ENCODE assay signal across 27 cellular contexts in the genomic region with DNA sequence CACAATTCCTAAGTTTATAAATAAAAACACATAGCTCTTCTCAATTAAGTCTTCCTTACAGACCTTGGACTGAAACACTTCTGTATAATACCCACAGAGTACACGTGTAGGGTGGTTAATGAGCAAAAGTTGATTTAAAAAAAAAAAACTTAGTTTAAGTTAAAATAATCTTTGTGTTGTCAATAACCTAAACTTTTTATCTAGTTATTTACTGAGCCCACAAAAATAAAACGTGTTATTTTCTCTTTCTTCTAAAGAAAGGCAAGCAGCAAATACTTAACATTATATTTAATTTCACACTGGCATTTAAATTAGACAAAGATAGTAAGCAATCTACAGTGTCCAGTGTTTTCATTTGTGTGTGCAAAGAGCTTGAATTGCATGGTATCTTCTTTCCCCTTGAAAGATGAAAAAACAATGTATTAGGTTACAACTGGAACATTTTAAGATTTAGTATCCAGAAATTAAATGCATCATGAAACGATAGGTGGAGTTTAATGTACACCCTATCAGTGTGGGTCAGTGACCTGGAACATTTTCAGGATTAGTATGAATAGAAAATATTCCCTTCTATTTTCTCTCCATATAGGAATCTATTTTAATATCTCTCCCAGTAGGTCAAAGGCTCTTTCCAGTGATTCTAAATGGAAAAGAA.
"Had no signal": no experiment of that assay in that cellular context is flagged by ENCODE, and none has a peak within 500 bp of the region (broad histone marks: within the 10 kb centered on the region; RNA-seq: fewer than 3 reads in every experiment).

No MANE protein-coding gene starts in this region.

- H3K4me1 ChIP-seq: esophagus muscularis mucosa, foreskin keratinocyte, gastroesophageal sphincter, heart left ventricle, prostate gland, right atrium auricular region, suprapubic skin, transverse colon, vagina had no signal

- H2AFZ ChIP-seq: hepatocyte had no signal

- ATAC-seq: foreskin keratinocyte; gastroesophageal sphincter; heart left ventricle; left lobe of liver; natural killer cell; sciatic nerve; stimulated activated naive CD8-positive, alpha-beta T cell treated with anti-CD3 and anti-CD28 coated beads, Interleukin-15, amount 100 ng/mL, for 72 hours had no signal

- H3K4me2 ChIP-seq: hepatocyte, smooth muscle cell had no signal

- H3K36me3 ChIP-seq: esophagus muscularis mucosa, gastroesophageal sphincter, heart left ventricle, neutrophil, prostate gland, right atrium auricular region, suprapubic skin, transverse colon, vagina had no signal

- H3K4me3 ChIP-seq: coronary artery, esophagus muscularis mucosa, gastroesophageal sphincter, heart left ventricle, hepatocyte, lung, prostate gland, right atrium auricular region, smooth muscle cell, suprapubic skin, transverse colon, vagina had no signal

- FAIRE-seq: endothelial cell of umbilical vein had no signal

- H3K79me2 ChIP-seq: hepatocyte had no signal

- H3K27ac ChIP-seq: coronary artery, esophagus muscularis mucosa, foreskin keratinocyte, gastroesophageal sphincter, heart left ventricle, hepatocyte, neutrophil, prostate gland, right atrium auricular region, suprapubic skin, transverse colon, vagina had no signal

- DNase-seq: dermis blood vessel endothelial cell; effector memory CD4-positive, alpha-beta T cell; foreskin keratinocyte; heart left ventricle; islet precursor cell; natural killer cell; stimulated activated CD4-positive, alpha-beta T cell treated with anti-CD3 and anti-CD28 coated beads, Interleukin-12 subunit alpha, Interleukin-12 subunit beta, amount 100 ng/mL, for 4 hours; stimulated activated CD4-positive, alpha-beta T cell treated with anti-CD3 and anti-CD28 coated beads, Interleukin-1b, Interleukin-23, amount 100 ng/mL, for 48 hours; stimulated activated CD4-positive, alpha-beta T cell treated with anti-CD3 and anti-CD28 coated beads, Interleukin-4, amount 100 ng/mL, for 1 hour; stimulated activated CD8-positive, alpha-beta memory T cell treated with anti-CD3 and anti-CD28 coated beads, Interleukin-4, amount 100 ng/mL, for 48 hours; stimulated activated naive CD4-positive, alpha-beta T cell; stimulated activated naive CD8-positive, alpha-beta T cell treated with anti-CD3 and anti-CD28 coated beads, Interleukin-15, amount 100 ng/mL, for 72 hours; transverse colon had no signal

- H3K9me3 ChIP-seq: esophagus muscularis mucosa, gastroesophageal sphincter, heart left ventricle, neutrophil, prostate gland, right atrium auricular region, suprapubic skin, transverse colon, vagina had no signal

- H3K27me3 ChIP-seq: esophagus muscularis mucosa, foreskin keratinocyte, gastroesophageal sphincter, heart left ventricle, hepatocyte, neutrophil, right atrium auricular region, suprapubic skin, transverse colon, vagina had no signal
